ENCODE assay signal across 1 cellular context in genomic region chr6:42890311-42891198, GRCh38.
TF ChIP-seq lines count a peak whose summit lies in the region.

No MANE protein-coding gene starts in this region.

TF ChIP-seq in WTC11, 78 proteins besides CTCF, POLR2A, EP300 and RAD21 (continued from another document):
- TF ChIP-seq ZSCAN18 (CRISPR knock-in tag; IDR thresholded peaks at IDR 0.05) (no peak), JAZF1 (CRISPR knock-in tag; IDR thresholded peaks at IDR 0.05) (no peak), ATF3 (CRISPR knock-in tag; conservative IDR thresholded peaks at IDR 0.05) (no peak), RORB (CRISPR knock-in tag; IDR thresholded peaks at IDR 0.05) (no peak), ETV6 (CRISPR knock-in tag; IDR thresholded peaks at IDR 0.05) (peak; percentile 89), GABPB1 (CRISPR knock-in tag; IDR thresholded peaks at IDR 0.05) (peak; percentile 86), ZNF396 (CRISPR knock-in tag; IDR thresholded peaks at IDR 0.05; ENCODE audit: borderline replicate concordance) (no peak), TP53 (CRISPR knock-in tag; IDR thresholded peaks at IDR 0.05) (peak; percentile 72)
